Comparison of ENCODE assay signal across 8 cellular contexts in the genomic region with DNA sequence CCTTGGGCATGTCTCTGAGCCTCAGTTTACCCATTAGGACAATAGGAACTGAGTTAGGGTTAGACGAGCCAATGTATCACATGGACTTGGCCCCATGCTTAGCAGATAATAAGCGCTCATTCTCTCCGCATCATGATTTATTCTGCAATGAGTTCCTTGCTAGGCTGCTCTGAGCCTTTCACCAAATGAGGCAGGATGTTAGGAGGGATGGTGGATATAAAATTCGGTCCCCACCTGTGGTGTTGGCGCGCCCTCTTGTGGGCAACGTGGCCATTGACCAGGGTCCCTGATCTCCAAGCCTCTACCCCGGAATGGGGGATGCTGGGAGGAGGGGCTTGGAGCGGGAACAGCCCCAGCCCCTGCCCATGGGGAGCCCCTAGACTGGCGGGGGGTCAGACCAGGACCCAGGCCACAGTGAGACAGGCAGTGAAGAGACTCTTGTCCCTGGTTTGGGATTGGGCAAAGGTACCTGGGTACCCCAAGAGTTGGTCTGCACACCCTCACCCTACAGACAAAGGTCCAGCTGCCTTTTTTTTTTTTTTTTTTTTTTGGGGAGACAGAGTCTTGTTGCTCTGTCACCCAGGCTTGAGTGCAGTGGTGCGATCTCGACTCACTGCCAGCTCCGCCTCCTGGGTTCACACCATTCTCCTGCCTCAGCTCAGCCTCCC. TPM values are rescaled to one million over a fixed set of nuclear protein-coding genes. Genes with fewer than 3 reads are reported as not detected.
DNase-seq lines count a peak whose midpoint lies in the region; ATAC-seq, FAIRE-seq and TF ChIP-seq lines count a peak whose summit lies in the region.

No MANE protein-coding gene starts in this region.

- H3K4me3 ChIP-seq in A549 (no peak overlapping the region), WI38 (ENCODE audit: low read depth, low read length) (no peak overlapping the region)

- no peaks in the 10 kb centered on the region for H3K9me3 ChIP-seq in A549

- no peak for FAIRE-seq in A549 (lab: Jason Lieb, UNC)
- FAIRE-seq in GM18507 (lab: Jason Lieb, UNC): peak; percentile 88

- peak; percentile 80 for TF ChIP-seq CTCF in A549 (IDR thresholded peaks at IDR 0.05)
- TF ChIP-seq CTCF in WI38 (IDR thresholded peaks at IDR 0.05; ENCODE audit: low read depth, low read length): peak; percentile 87

- no peak for TF ChIP-seq EP300 in A549 (IDR thresholded peaks at IDR 0.05)

- DNase-seq in A549 (ENCODE audit: low read depth in 1 of 2, low spot score in 1 of 2) (peak; percentile 68 to 74), GM18507 (ENCODE audit: extremely low spot score, insufficient read length, low read depth) (peak; percentile 67), NCI-H2227 (lab: John Stamatoyannopoulos, UW; ENCODE audit: unreplicated experiment) (peak; percentile 87), brain pericyte (ENCODE audit: low read depth, low spot score) (peak; percentile 50), inferior parietal cortex (ENCODE audit: extremely low spot score) (peak; percentile 90)
- peak; percentile 64 to 75 for DNase-seq in stimulated activated CD4-positive, alpha-beta T cell treated with anti-CD3 and anti-CD28 coated beads, Interleukin-15, amount 100 ng/mL, for 48 hours (ENCODE audit: low read depth in 2 of 2)

- WGBS in A549 (ENCODE audit: missing lambda C conversion rate): 7% methylated on average over 10 of the region's 13 CpGs

- H3K4me2 ChIP-seq in A549: no peak overlapping the region

- H3K27ac ChIP-seq in A549: no peak overlapping the region

- no peaks in the 10 kb centered on the region for H3K4me1 ChIP-seq in A549

- CTCF ChIA-PET in A549 (lab: Yijun Ruan, JAX): interaction anchor here (0.7 to 4.6 kb wide), 37 partner anchors 9 to 890 kb away, joined by 3 to 64 read pairs (median 4); a partner anchor contains a TSS

- peak; percentile 94 to 95 for TF ChIP-seq RAD21 in A549 (conservative IDR thresholded peaks at IDR 0.05 in 1 of 2, IDR thresholded peaks at IDR 0.05 in 1 of 2)

- POLR2A ChIA-PET in A549 (lab: Yijun Ruan, JAX): interaction anchor here (0.7 to 1.0 kb wide), 2 partner anchors 98 to 309 kb away, joined by 4 read pairs; a partner anchor contains a TSS

- ATAC-seq in A549 (peak; percentile 87 to 93), HG03565 (IDR thresholded peaks at IDR 0.05; ENCODE audit: unreplicated experiment) (no peak)

- no peak for TF ChIP-seq POLR2A in A549 (IDR thresholded peaks at IDR 0.05; ENCODE audit: low read length)

TF ChIP-seq in A549, 52 proteins besides CTCF, POLR2A, EP300 and RAD21:
- peak; percentile 88 for TF ChIP-seq SMC3 (IDR thresholded peaks at IDR 0.05)
- TF ChIP-seq, protein P1, sequence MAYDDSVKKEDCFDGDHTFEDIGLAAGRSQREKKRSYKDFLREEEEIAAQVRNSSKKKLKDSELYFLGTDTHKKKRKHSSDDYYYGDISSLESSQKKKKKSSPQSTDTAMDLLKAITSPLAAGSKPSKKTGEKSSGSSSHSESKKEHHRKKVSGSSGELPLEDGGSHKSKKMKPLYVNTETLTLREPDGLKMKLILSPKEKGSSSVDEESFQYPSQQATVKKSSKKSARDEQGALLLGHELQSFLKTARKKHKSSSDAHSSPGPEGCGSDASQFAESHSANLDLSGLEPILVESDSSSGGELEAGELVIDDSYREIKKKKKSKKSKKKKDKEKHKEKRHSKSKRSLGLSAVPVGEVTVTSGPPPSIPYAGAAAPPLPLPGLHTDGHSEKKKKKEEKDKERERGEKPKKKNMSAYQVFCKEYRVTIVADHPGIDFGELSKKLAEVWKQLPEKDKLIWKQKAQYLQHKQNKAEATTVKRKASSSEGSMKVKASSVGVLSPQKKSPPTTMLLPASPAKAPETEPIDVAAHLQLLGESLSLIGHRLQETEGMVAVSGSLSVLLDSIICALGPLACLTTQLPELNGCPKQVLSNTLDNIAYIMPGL (CRISPR knock-in tag; IDR thresholded peaks at IDR 0.05; ENCODE audit: borderline replicate concordance): no peak
TF ChIP-seq in A549: peak in this region for 1.

RNA-seq across cellular contexts. Expression of a gene that starts 43.9 kb away (rescaled TPM):
- polyA plus RNA-seq in A549 (2011; rRNA removed) (5.0 and 5.9 TPM in 2 replicates), A549 (2017; fragmentation: RNase III; extraction: RNeasy Plus Mini Kit Qiagen cat#74134 plus additional on column Dnase treatment) (1.5 to 2.4 TPM (median 2.1 TPM) in 3 replicates)
- polyA plus RNA-seq in A549 (2012; cell fraction: cytosol; rRNA removed): 4.1 and 6.0 TPM in 2 replicates
- 4.5 and 6.2 TPM in 2 replicates for polyA plus RNA-seq in A549 (2012; cell fraction: nucleus; rRNA removed)
- 5.7 and 7.7 TPM in 2 replicates for polyA minus RNA-seq in A549 (2011; rRNA and poly(A)+ RNA removed)

RNA-seq across cellular contexts. Expression of a gene that starts 55.1 kb away (rescaled TPM):
- polyA plus RNA-seq in A549 (2011; rRNA removed) (27.4 and 28.8 TPM in 2 replicates), A549 (2017; fragmentation: RNase III; extraction: RNeasy Plus Mini Kit Qiagen cat#74134 plus additional on column Dnase treatment) (51.9 to 54.2 TPM (median 54.1 TPM) in 3 replicates)
- polyA plus RNA-seq in A549 (2012; cell fraction: cytosol; rRNA removed): 130 and 158 TPM in 2 replicates
- 175 and 229 TPM in 2 replicates for polyA plus RNA-seq in A549 (2012; cell fraction: nucleus; rRNA removed)
- polyA minus RNA-seq in A549 (2011; rRNA and poly(A)+ RNA removed): 11.4 and 16.0 TPM in 2 replicates
